Comparison of ENCODE assay signal across 8 cellular contexts in the genomic region with DNA sequence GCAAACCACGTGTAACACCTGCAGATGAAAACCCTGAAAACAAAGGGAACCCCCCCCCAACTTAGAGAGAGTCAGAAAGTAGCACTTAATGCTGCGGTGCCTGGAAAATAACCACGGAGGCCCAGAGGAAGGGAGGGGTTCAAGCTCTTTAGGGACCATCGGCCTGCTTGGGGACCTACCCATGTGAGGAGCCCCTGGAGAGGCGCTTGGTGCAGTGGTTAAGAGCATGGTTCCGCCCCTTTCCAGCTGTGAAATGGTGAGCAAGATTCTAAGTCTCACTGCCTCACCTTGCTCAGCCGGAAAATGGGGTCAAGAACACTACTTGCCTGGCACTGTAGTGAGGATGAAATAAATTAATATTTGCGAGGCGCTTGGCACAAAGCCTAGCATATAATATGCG. TPM values are rescaled to one million over a fixed set of nuclear protein-coding genes. Genes with fewer than 3 reads are reported as not detected.
DNase-seq lines count a peak whose midpoint lies in the region; ATAC-seq, FAIRE-seq and TF ChIP-seq lines count a peak whose summit lies in the region.

No MANE protein-coding gene starts in this region.

- no peaks in the 10 kb centered on the region for H3K9me2 ChIP-seq in PC-9 (ENCODE audit: insufficient read depth)

- DNase-seq in PC-9 = no peak
- no peak for DNase-seq in fibroblast of villous mesenchyme (ENCODE audit: low read depth)
- no peak for DNase-seq in NCI-H1930 (lab: John Stamatoyannopoulos, UW)
- no peak for DNase-seq in NOMO-1 (lab: John Stamatoyannopoulos, UW; ENCODE audit: unreplicated experiment in 2 of 2)
- DNase-seq in D721Med (ENCODE audit: insufficient read length, low spot score) = no peak

- H3K79me2 ChIP-seq in PC-9 (ENCODE audit: low read depth) = no peaks in the 10 kb centered on the region

- H3K36me3 ChIP-seq in PC-9 (ENCODE audit: low read depth) (no peaks in the 10 kb centered on the region), skeletal muscle tissue (ENCODE audit: control insufficient read depth in 3 of 3, insufficient read depth in 3 of 3, low read length in 3 of 3) (no peaks in the 10 kb centered on the region)

- CTCF ChIA-PET in PC-9 (lab: Charles Lee) = interaction anchor here (0.5 to 3.1 kb wide), 2 partner anchors 30 to 34 kb away, joined by 3 to 12 read pairs; no protein-coding TSS in a partner anchor

- peak overlapping the region; percentile 39 to 77 (median 61) for H3K9ac ChIP-seq in skeletal muscle tissue (ENCODE audit: low read depth in 1 of 3, low read length in 3 of 3)

- H3K27ac ChIP-seq in PC-9 (0 out of 2 replicates have a peak overlapping the region, but pooled peaks have one; percentile 37), skeletal muscle tissue (ENCODE audit: low read depth, low read length) (no peak overlapping the region)

- BruUV-seq in PC-9 (replicated peaks; lab: Mats Ljungman, UMichigan) = no TSS peak

- H3F3A ChIP-seq in PC-9 (ENCODE audit: insufficient read depth, low read depth) = peaks cover 20% of the 10 kb centered on the region; the same call in 1 of the 2 replicates

- no peaks in the 10 kb centered on the region for H4K20me1 ChIP-seq in PC-9 (ENCODE audit: insufficient read depth)

- peak overlapping the region; percentile 87 for H2AFZ ChIP-seq in PC-9

- TF ChIP-seq CTCF in PC-9 (conservative IDR thresholded peaks at IDR 0.05) (no peak), fibroblast of villous mesenchyme (IDR thresholded peaks at IDR 0.05; ENCODE audit: insufficient read depth, low read depth, low read length) (no peak), D721Med (IDR thresholded peaks at IDR 0.05; ENCODE audit: insufficient read depth, missing control alignments) (no peak)

- H3K9me3 ChIP-seq in PC-9 (ENCODE audit: insufficient read depth, low read depth) (no peaks in the 10 kb centered on the region), skeletal muscle tissue (ENCODE audit: control insufficient read depth in 3 of 3, low read length in 3 of 3) (no peaks in the 10 kb centered on the region)

- H3K4me2 ChIP-seq in PC-9 = peak overlapping the region; percentile 79

- H3K27me3 ChIP-seq in PC-9 (ENCODE audit: insufficient read depth, low read depth) (no peaks in the 10 kb centered on the region), skeletal muscle tissue (ENCODE audit: control insufficient read depth in 3 of 3, insufficient read depth in 3 of 3, low read length in 3 of 3) (no peaks in the 10 kb centered on the region)

- peaks cover 23% of the 10 kb centered on the region for H3K4me1 ChIP-seq in PC-9 (replicated peaks; ENCODE audit: insufficient read depth)
- H3K4me1 ChIP-seq in skeletal muscle tissue (ENCODE audit: control insufficient read depth in 3 of 3, insufficient read depth in 3 of 3, low read length in 3 of 3) = peaks cover 3 to 17% (median 10%) of the 10 kb centered on the region in 3 donors

- H3K4me3 ChIP-seq in PC-9 (peak overlapping the region; percentile 57; the same call in 1 of the 2 replicates), fibroblast of villous mesenchyme (ENCODE audit: low read depth, low read length) (peak overlapping the region; percentile 44), skeletal muscle tissue (ENCODE audit: low read length in 3 of 3) (peak overlapping the region in 2 of 3 donors; percentile 62 to 68)

- ATAC-seq in GM19035 (IDR thresholded peaks at IDR 0.05; ENCODE audit: unreplicated experiment) (peak; percentile 30), HG02623 (IDR thresholded peaks at IDR 0.05; ENCODE audit: unreplicated experiment) (no peak)

- intact Hi-C loops in PC-9 (cut with micrococcal nuclease; ENCODE audit: unreplicated experiment) = loop anchor here (5.0 to 10.0 kb wide), 2 partner anchors 337 to 390 kb away; a partner anchor contains a TSS

- no peak for FAIRE-seq in D721Med (lab: Jason Lieb, UNC)

- POLR2A ChIA-PET in PC-9 (lab: Charles Lee; ENCODE audit: unreplicated experiment) = no interaction called here

RNA-seq across cellular contexts. Expression of a gene that starts 13.8 kb away (rescaled TPM):
- total RNA-seq in PC-9 (2021) = 714 and 807 TPM in 2 replicates
- total RNA-seq in fibroblast of villous mesenchyme = 125 and 130 TPM in 2 replicates
- 118 TPM for total RNA-seq in skeletal muscle tissue
